ENCODE assay signal across 14 cellular contexts in the genomic region with DNA sequence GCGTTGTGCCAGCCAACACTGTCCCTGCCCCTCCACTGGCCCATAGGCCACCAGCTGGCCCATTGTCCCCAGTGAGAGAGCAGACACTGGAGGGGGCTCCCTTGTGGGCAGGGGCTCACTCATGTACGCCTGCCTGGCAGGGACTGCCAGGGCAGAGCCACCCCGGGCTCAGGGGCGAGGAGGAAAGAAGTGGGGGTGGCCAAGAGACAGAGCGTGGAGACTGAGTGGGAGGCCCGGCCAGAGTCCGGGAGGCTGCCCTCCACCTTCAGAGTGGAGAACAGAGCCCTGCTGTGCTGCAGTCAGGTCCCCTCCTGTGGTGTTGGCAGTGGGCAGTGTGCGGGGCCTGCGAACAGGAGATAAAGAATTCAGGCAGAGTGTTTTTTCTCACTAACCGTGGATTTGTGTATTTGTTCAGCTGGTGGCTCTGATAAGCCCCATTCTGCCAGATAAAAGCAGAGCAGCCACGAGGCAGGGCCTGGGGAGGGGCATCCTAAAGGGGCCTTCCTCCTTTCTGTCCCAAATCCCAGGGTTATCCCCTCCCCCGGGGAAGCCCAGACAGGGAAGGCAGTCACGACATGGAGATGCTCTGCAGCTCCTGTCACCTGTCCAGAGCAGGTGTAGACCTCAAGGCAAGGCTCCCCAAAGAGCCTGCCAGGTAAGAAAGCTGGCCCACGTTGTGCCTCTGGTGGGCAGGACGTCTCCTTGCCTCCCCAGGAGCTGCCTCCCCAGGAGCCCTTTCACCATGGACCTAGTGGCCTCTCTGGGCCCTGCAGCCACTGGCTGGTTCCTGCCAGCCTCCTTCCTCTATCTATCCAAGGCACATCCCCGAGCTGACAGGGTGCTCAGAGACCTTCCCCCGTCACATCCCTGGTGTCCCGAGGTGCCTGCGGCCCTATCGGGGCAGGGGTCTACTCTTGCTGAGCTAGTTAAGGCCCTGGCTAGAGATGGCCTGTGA. TPM values are rescaled to one million over a fixed set of nuclear protein-coding genes. Genes with fewer than 3 reads are reported as not detected.
DNase-seq lines count a peak whose midpoint lies in the region; ATAC-seq, FAIRE-seq and TF ChIP-seq lines count a peak whose summit lies in the region.
"Had no signal": no experiment of that assay in that cellular context is flagged by ENCODE, and none has a peak within 500 bp of the region (broad histone marks: within the 10 kb centered on the region; RNA-seq: fewer than 3 reads in every experiment).

No MANE protein-coding gene starts in this region.

- peaks cover 92% of the 10 kb centered on the region for H3K27me3 Mint-ChIP-seq in nephron progenitor cell (ENCODE audit: low read depth, poor library complexity)

- no peaks in the 10 kb centered on the region for H3K9me3 ChIP-seq in BLaER1 treated with 17β-estradiol and CSF1 and Interleukin-3, amounts not matched to agents 10 nM and 100 nM (replicated peaks in 1 of 11)
- H3K9me3 ChIP-seq in Panc1 (ENCODE audit: control insufficient read depth, insufficient read depth, low read depth, low read length) (no peaks in the 10 kb centered on the region), endothelial cell of umbilical vein (replicated peaks; ENCODE audit: control insufficient read depth, insufficient read depth, low read length) (no peaks in the 10 kb centered on the region), psoas muscle (no peaks in the 10 kb centered on the region)

- H3K27me3 ChIP-seq in BLaER1 treated with 17β-estradiol and CSF1 and Interleukin-3, amounts not matched to agents 10 nM and 100 nM: no peaks in the 10 kb centered on the region
- H3K27me3 ChIP-seq in Panc1 (ENCODE audit: control insufficient read depth, insufficient read depth, low read length): no peaks in the 10 kb centered on the region
- no peaks in the 10 kb centered on the region for H3K27me3 ChIP-seq in endothelial cell of umbilical vein (ENCODE audit: control insufficient read depth in 2 of 2, insufficient read depth in 2 of 2, low read length in 2 of 2)
- no peaks in the 10 kb centered on the region for H3K27me3 ChIP-seq in psoas muscle (ENCODE audit: insufficient read depth in 3 of 3, low read length in 2 of 3)

- FAIRE-seq in endothelial cell of umbilical vein (lab: Jason Lieb, UNC): no peak
- FAIRE-seq: TTC549 had no signal

- in situ Hi-C loops in Panc1 (cut with HindIII; ENCODE audit: low pct_unique_long_range_greater_than_20kb, low sequenced_read_pairs): no loop called here

- no peak overlapping the region for H2AFZ ChIP-seq in endothelial cell of umbilical vein (ENCODE audit: low read depth, low read length)
- H2AFZ ChIP-seq: PC-9 had no signal

- POLR2A ChIA-PET in Panc1 (lab: Charles Lee) (interaction anchor here (0.5 kb wide), 1 partner anchor 61 kb away, joined by 3 read pairs; no protein-coding TSS in a partner anchor), endothelial cell of umbilical vein (lab: Charles Lee) (no interaction called here)

- CTCF ChIA-PET in Panc1 (lab: Charles Lee): interaction anchor here (0.6 kb wide), 1 partner anchor 194 kb away, joined by 5 read pairs; no protein-coding TSS in a partner anchor
- CTCF ChIA-PET in endothelial cell of umbilical vein (lab: Charles Lee): interaction anchor here (0.7 to 6.2 kb wide), 8 partner anchors 8 to 104 kb away, joined by 3 to 32 read pairs (median 8); no protein-coding TSS in a partner anchor

- peak overlapping the region in 10 of 11 experiments; percentile 26 to 91 (median 76); a peak in 20 of 22 replicates for H3K4me2 ChIP-seq in BLaER1 treated with 17β-estradiol and CSF1 and Interleukin-3, amounts not matched to agents 10 nM and 100 nM
- H3K4me2 ChIP-seq in endothelial cell of umbilical vein (ENCODE audit: insufficient read depth, low read length): no peak overlapping the region
- H3K4me2 ChIP-seq: PC-9 had no signal

- H3K4me3 ChIP-seq in BLaER1 treated with 17β-estradiol and CSF1 and Interleukin-3, amounts not matched to agents 10 nM and 100 nM: no peak overlapping the region
- no peak overlapping the region for H3K4me3 ChIP-seq in Panc1 (ENCODE audit: low read depth in 2 of 2, low read length in 2 of 2)
- H3K4me3 ChIP-seq in endothelial cell of umbilical vein (replicated peaks in 1 of 3; ENCODE audit: insufficient read depth in 1 of 3, low read depth in 1 of 3, low read length in 3 of 3): no peak overlapping the region
- peak overlapping the region; percentile 61 for H3K4me3 ChIP-seq in psoas muscle
- H3K4me3 ChIP-seq: PC-9 had no signal

- ATAC-seq in Panc1 (peak; percentile 45; the same call in 1 of the 2 replicates), psoas muscle (peak; percentile 30 to 56 (median 38)), HG03565 (IDR thresholded peaks at IDR 0.05; ENCODE audit: unreplicated experiment) (no peak)
- ATAC-seq: stimulated activated memory B cell treated with anti-CD40 and anti-IgM and Interleukin-4, amounts not matched to agents 10 μg/mL and 1 μg/mL and 100 μg/mL, for 72 hours had no signal

- H3K27ac ChIP-seq in BLaER1 treated with 17β-estradiol and CSF1 and Interleukin-3, amounts not matched to agents 10 nM and 100 nM: peak overlapping the region in 8 of 11 experiments; percentile 18 to 62 (median 24); a peak in 12 of 22 replicates
- H3K27ac ChIP-seq in Panc1 (ENCODE audit: low read length) (no peak overlapping the region), endothelial cell of umbilical vein (ENCODE audit: insufficient read depth, low read depth, low read length) (no peak overlapping the region), psoas muscle (peak overlapping the region; percentile 90)
- H3K27ac ChIP-seq: PC-9 had no signal

- TF ChIP-seq CTCF in Panc1 (IDR thresholded peaks at IDR 0.05) (no peak), endothelial cell of umbilical vein (IDR thresholded peaks at IDR 0.05; ENCODE audit: extremely low read depth in 1 of 2, insufficient read depth in 1 of 2, low read depth in 1 of 2, low read length in 2 of 2) (peak in 1 of 2 donors; percentile 12), psoas muscle (IDR thresholded peaks at IDR 0.05) (no peak), nephron progenitor cell (IDR thresholded peaks at IDR 0.05) (no peak)

- H4K20me1 ChIP-seq in BLaER1 treated with 17β-estradiol and CSF1 and Interleukin-3, amounts not matched to agents 10 nM and 100 nM: peaks cover 0 to 57% (median 0%) of the 10 kb centered on the region in 11 experiments; a peak in 6 of 22 replicates
- no peaks in the 10 kb centered on the region for H4K20me1 ChIP-seq in endothelial cell of umbilical vein (replicated peaks; ENCODE audit: control insufficient read depth, extremely low read depth, insufficient read depth, low read length)

- peaks cover 0 to 18% (median 10%) of the 10 kb centered on the region in 11 experiments; a peak in 15 of 22 replicates for H3K36me3 ChIP-seq in BLaER1 treated with 17β-estradiol and CSF1 and Interleukin-3, amounts not matched to agents 10 nM and 100 nM
- H3K36me3 ChIP-seq in Panc1 (ENCODE audit: control insufficient read depth, insufficient read depth, low read length): no peaks in the 10 kb centered on the region
- H3K36me3 ChIP-seq in endothelial cell of umbilical vein (ENCODE audit: control insufficient read depth in 2 of 2, extremely low read depth in 1 of 2, insufficient read depth in 2 of 2, low read length in 2 of 2): peaks cover 0 to 6% of the 10 kb centered on the region in 2 experiments
- H3K36me3 ChIP-seq in psoas muscle (ENCODE audit: insufficient read depth in 1 of 2, low read depth in 1 of 2): peaks cover 0 to 15% of the 10 kb centered on the region in 2 donors

- H3K4me1 ChIP-seq in BLaER1 treated with 17β-estradiol and CSF1 and Interleukin-3, amounts not matched to agents 10 nM and 100 nM: peaks cover 26 to 78% (median 75%) of the 10 kb centered on the region in 10 experiments
- H3K4me1 ChIP-seq in Panc1 (ENCODE audit: control insufficient read depth, insufficient read depth, low read length) (peaks cover 10% of the 10 kb centered on the region), endothelial cell of umbilical vein (ENCODE audit: control insufficient read depth, extremely low read depth, insufficient read depth, low read length) (no peaks in the 10 kb centered on the region), psoas muscle (peaks cover 77% of the 10 kb centered on the region)

- H3K9me3 Mint-ChIP-seq in nephron progenitor cell: no peaks in the 10 kb centered on the region
- H3K9me3 Mint-ChIP-seq: IgD-negative memory B cell; stimulated activated memory B cell treated with anti-CD40 and anti-IgM and Interleukin-4, amounts not matched to agents 10 μg/mL and 1 μg/mL and 100 μg/mL, for 72 hours had no signal

- no peak overlapping the region for H3K4me3 Mint-ChIP-seq in nephron progenitor cell
- H3K4me3 Mint-ChIP-seq: IgD-negative memory B cell; stimulated activated memory B cell treated with anti-CD40 and anti-IgM and Interleukin-4, amounts not matched to agents 10 μg/mL and 1 μg/mL and 100 μg/mL, for 72 hours had no signal

- no peaks in the 10 kb centered on the region for H3K36me3 Mint-ChIP-seq in nephron progenitor cell (ENCODE audit: low read depth)
- H3K36me3 Mint-ChIP-seq: IgD-negative memory B cell; stimulated activated memory B cell treated with anti-CD40 and anti-IgM and Interleukin-4, amounts not matched to agents 10 μg/mL and 1 μg/mL and 100 μg/mL, for 72 hours had no signal

- H3K4me1 Mint-ChIP-seq in nephron progenitor cell: no peaks in the 10 kb centered on the region
- H3K4me1 Mint-ChIP-seq: stimulated activated memory B cell treated with anti-CD40 and anti-IgM and Interleukin-4, amounts not matched to agents 10 μg/mL and 1 μg/mL and 100 μg/mL, for 72 hours had no signal

- peak overlapping the region in 6 of 11 experiments; percentile 8 to 54 (median 46); a peak in 10 of 22 replicates for H3K9ac ChIP-seq in BLaER1 treated with 17β-estradiol and CSF1 and Interleukin-3, amounts not matched to agents 10 nM and 100 nM
- no peak overlapping the region for H3K9ac ChIP-seq in endothelial cell of umbilical vein (replicated peaks; ENCODE audit: extremely low read depth, insufficient read depth, low read length)

- BruUV-seq in Panc1 (replicated peaks; lab: Mats Ljungman, UMichigan): no TSS peak
- BruUV-seq in endothelial cell of umbilical vein (replicated peaks; lab: Mats Ljungman, UMichigan): no TSS peak

- WGBS in psoas muscle, 3 donors: 37 to 53% (median 42%) methylated on average over 20 of the region's 20 CpGs

- dilution Hi-C loops in endothelial cell of umbilical vein (cut with MboI; ENCODE audit: extremely low pct_ligation_motif_present, low sequenced_read_pairs): no loop called here

- DNase-seq in Panc1 (ENCODE audit: low read depth, low spot score) (no peak), endothelial cell of umbilical vein (ENCODE audit: low read depth, low spot score) (peak; percentile 41), psoas muscle (peak in 1 of 2 donors; percentile 66), nephron progenitor cell (no peak), SW 1271 (lab: John Stamatoyannopoulos, UW) (no peak), DMS153 treated with DMSO at 0.1 percent for 48 hours (lab: John Stamatoyannopoulos, UW; ENCODE audit: unreplicated experiment) (no peak)
- DNase-seq: islet precursor cell, NCI-H187 treated with DMSO at 0.1 percent for 48 hours, PC-9 had no signal

- H3K79me2 ChIP-seq in endothelial cell of umbilical vein (ENCODE audit: control insufficient read depth, insufficient read depth, low read length): no peaks in the 10 kb centered on the region

- H3K9me1 ChIP-seq in endothelial cell of umbilical vein (replicated peaks; ENCODE audit: control insufficient read depth, extremely low read depth, insufficient read depth, low read length): no peaks in the 10 kb centered on the region

- intact Hi-C loops in Panc1 (cut with micrococcal nuclease; ENCODE audit: unreplicated experiment) (no loop called here), endothelial cell of umbilical vein (cut with micrococcal nuclease) (no loop called here), psoas muscle (cut with DNase I) (no loop called here)

- TF ChIP-seq POLR2A in endothelial cell of umbilical vein (IDR thresholded peaks at IDR 0.05; ENCODE audit: low read depth, low read length): no peak

- no peak overlapping the region for H3K27ac Mint-ChIP-seq in nephron progenitor cell
- H3K27ac Mint-ChIP-seq: IgD-negative memory B cell; stimulated activated memory B cell treated with anti-CD40 and anti-IgM and Interleukin-4, amounts not matched to agents 10 μg/mL and 1 μg/mL and 100 μg/mL, for 72 hours had no signal

RNA-seq across cellular contexts. Expression of gene LYL1, which starts 33.0 kb away (rescaled TPM):
- total RNA-seq in Panc1 (2021; ENCODE audit: unreplicated experiment): 0.23 TPM
- 0.48 TPM for polyA plus RNA-seq in Panc1 (2012; ENCODE audit: insufficient read length)
- total RNA-seq in endothelial cell of umbilical vein: 74.4 and 91.5 TPM in 2 replicates
- polyA plus RNA-seq in endothelial cell of umbilical vein: 87.3 and 141 TPM in 2 replicates
- 40.8 and 60.9 TPM in 2 replicates for polyA plus RNA-seq in endothelial cell of umbilical vein (2011; cell fraction: cytosol; rRNA removed)
- polyA plus RNA-seq in endothelial cell of umbilical vein (2011; cell fraction: nucleus; rRNA removed): 42.5 and 44.4 TPM in 2 replicates
- polyA plus RNA-seq in endothelial cell of umbilical vein (2012): 47.3 and 75.1 TPM in 2 replicates
- polyA minus RNA-seq in endothelial cell of umbilical vein: 16.2 and 18.2 TPM in 2 replicates
- polyA minus RNA-seq in endothelial cell of umbilical vein (2011; cell fraction: cytosol; rRNA and poly(A)+ RNA removed): not detected
- polyA minus RNA-seq in endothelial cell of umbilical vein (2011; cell fraction: nucleus; rRNA and poly(A)+ RNA removed): 9.0 and 18.8 TPM in 2 replicates
- total RNA-seq in psoas muscle: 1 to 10 TPM; 2.1 to 4.6 (median 3.2) TPM
- 1 to 10 TPM; 1.1 to 3.4 (median 1.1) TPM for polyA plus RNA-seq in psoas muscle

RNA-seq across cellular contexts. Expression of gene TRMT1, which starts 46.8 kb away (rescaled TPM):
- total RNA-seq in Panc1 (2021; ENCODE audit: unreplicated experiment) (52.0 TPM), endothelial cell of umbilical vein (42.2 and 53.0 TPM in 2 replicates), psoas muscle (10 to 100 TPM; 31.6 to 45.3 (median 35.1) TPM)
- polyA plus RNA-seq in Panc1 (2012; ENCODE audit: insufficient read length): 41.4 TPM
- polyA plus RNA-seq in endothelial cell of umbilical vein (46.3 and 60.5 TPM in 2 replicates), psoas muscle (10 to 100 TPM; 42.3 to 87.1 (median 45.4) TPM)
- 25.5 and 32.2 TPM in 2 replicates for polyA plus RNA-seq in endothelial cell of umbilical vein (2011; cell fraction: cytosol; rRNA removed)
- polyA plus RNA-seq in endothelial cell of umbilical vein (2011; cell fraction: nucleus; rRNA removed): 235 and 243 TPM in 2 replicates
- 39.6 and 42.8 TPM in 2 replicates for polyA plus RNA-seq in endothelial cell of umbilical vein (2012)
- polyA minus RNA-seq in endothelial cell of umbilical vein: 26.5 and 37.9 TPM in 2 replicates
- polyA minus RNA-seq in endothelial cell of umbilical vein (2011; cell fraction: cytosol; rRNA and poly(A)+ RNA removed): 37.0 TPM
- polyA minus RNA-seq in endothelial cell of umbilical vein (2011; cell fraction: nucleus; rRNA and poly(A)+ RNA removed): 27.6 and 47.5 TPM in 2 replicates

RNA-seq across cellular contexts. Expression of gene NACC1, which starts 48.4 kb away (rescaled TPM):
- total RNA-seq in Panc1 (2021; ENCODE audit: unreplicated experiment): 129 TPM
- 97.8 TPM for polyA plus RNA-seq in Panc1 (2012; ENCODE audit: insufficient read length)
- 95.4 and 97.6 TPM in 2 replicates for total RNA-seq in endothelial cell of umbilical vein
- polyA plus RNA-seq in endothelial cell of umbilical vein: 120 and 198 TPM in 2 replicates
- 80.0 and 100 TPM in 2 replicates for polyA plus RNA-seq in endothelial cell of umbilical vein (2011; cell fraction: cytosol; rRNA removed)
- 54.7 and 78.0 TPM in 2 replicates for polyA plus RNA-seq in endothelial cell of umbilical vein (2011; cell fraction: nucleus; rRNA removed)
- 38.9 and 59.8 TPM in 2 replicates for polyA plus RNA-seq in endothelial cell of umbilical vein (2012)
- polyA minus RNA-seq in endothelial cell of umbilical vein: 80.5 and 91.7 TPM in 2 replicates
- 98.0 TPM for polyA minus RNA-seq in endothelial cell of umbilical vein (2011; cell fraction: cytosol; rRNA and poly(A)+ RNA removed)
- 19.5 and 40.5 TPM in 2 replicates for polyA minus RNA-seq in endothelial cell of umbilical vein (2011; cell fraction: nucleus; rRNA and poly(A)+ RNA removed)
- 10 to 100 TPM; 32.1 to 48.9 (median 37.9) TPM for total RNA-seq in psoas muscle
- 10 to 100 TPM; 11.9 to 63.4 (median 45.8) TPM for polyA plus RNA-seq in psoas muscle

Comparison
In these comparisons a context has a peak if more than half of its experiments do, and no peak if none do; other contexts are left out.
1. H3K27ac ChIP-seq: peak in BLaER1 treated with 17β-estradiol and CSF1 and Interleukin-3, amounts not matched to agents 10 nM and 100 nM (8 of 11) and psoas muscle (single experiment); none in Panc1 (single experiment) and endothelial cell of umbilical vein (single experiment).
2. RNA of gene LYL1, which starts 33.0 kb away (total RNA-seq): 74.4 to 91.5 TPM in endothelial cell of umbilical vein; 2.1 to 4.6 TPM in psoas muscle and 0.23 TPM in Panc1 (single experiment); every median in the first group is over 10 times any median in the second.